10 cellular contexts compared by ENCODE assay signal in the genomic region with DNA sequence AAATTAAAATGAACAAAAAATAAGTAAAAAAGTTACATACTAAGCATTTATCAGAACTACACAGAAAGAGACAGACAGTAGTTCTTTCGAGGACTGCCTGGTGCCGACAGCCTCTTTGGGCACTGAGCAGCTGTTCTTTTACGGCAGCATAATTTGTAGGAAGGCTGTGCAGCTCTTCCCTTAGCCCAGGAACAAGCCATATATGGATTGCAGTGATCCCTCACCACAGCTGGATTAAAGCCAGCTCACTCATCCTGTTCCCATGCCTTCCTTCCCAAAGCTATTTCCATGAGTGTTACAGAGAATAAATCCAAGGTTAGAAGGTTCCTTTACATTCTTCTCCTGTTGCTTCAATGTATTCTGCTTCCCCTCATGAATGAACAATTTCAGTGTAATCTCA.
DNase-seq lines count a peak whose midpoint lies in the region; ATAC-seq and TF ChIP-seq lines count a peak whose summit lies in the region.
"Had no signal": no experiment of that assay in that cellular context is flagged by ENCODE, and none has a peak within 500 bp of the region (broad histone marks: within the 10 kb centered on the region; RNA-seq: fewer than 3 reads in every experiment).

No MANE protein-coding gene starts in this region.

- POLR2A ChIA-PET in AG04449 (lab: Yijun Ruan, JAX): interaction anchor here (0.7 to 1.8 kb wide), 2 partner anchors 22 to 79 kb away, joined by 3 to 5 read pairs; no protein-coding TSS in a partner anchor
- POLR2A ChIA-PET in MCF 10A (lab: Yijun Ruan, JAX): interaction anchor here (0.8 kb wide), 1 partner anchor 79 kb away, joined by 3 read pairs; no protein-coding TSS in a partner anchor
- POLR2A ChIA-PET in activated CD4-positive, alpha-beta T cell treated with anti-CD3 and anti-CD28 coated beads for 36 hours (lab: Charles Lee): no interaction called here

- BruUV-seq in MCF 10A (replicated peaks; lab: Mats Ljungman, UMichigan): no TSS peak

- peaks cover 9% of the 10 kb centered on the region for H3K4me1 Mint-ChIP-seq in MCF 10A (ENCODE audit: insufficient read depth, unreplicated experiment)
- no peaks in the 10 kb centered on the region for H3K4me1 Mint-ChIP-seq in activated CD4-positive, alpha-beta T cell treated with anti-CD3 and anti-CD28 coated beads for 36 hours

- CTCF ChIA-PET in AG04449 (lab: Yijun Ruan, JAX): interaction anchor here (1.0 kb wide), 1 partner anchor 24 kb away, joined by 3 read pairs; no protein-coding TSS in a partner anchor
- CTCF ChIA-PET in MCF 10A (lab: Yijun Ruan, JAX): interaction anchor here (0.6 to 1.0 kb wide), 3 partner anchors 18 to 1075 kb away, joined by 3 read pairs; no protein-coding TSS in a partner anchor
- CTCF ChIA-PET in activated CD4-positive, alpha-beta T cell treated with anti-CD3 and anti-CD28 coated beads for 36 hours (lab: Charles Lee): interaction anchor here (1.2 kb wide), 1 partner anchor 195 kb away, joined by 3 read pairs; no protein-coding TSS in a partner anchor

- DNase-seq in AG04449 (ENCODE audit: low read depth, low spot score): peak; percentile 96
- peak; percentile 64 for DNase-seq in NCI-H1105 (lab: John Stamatoyannopoulos, UW)
- DNase-seq in MCF 10A (ENCODE audit: unreplicated experiment): peak; percentile 86
- DNase-seq in lung microvascular endothelial cell (ENCODE audit: low read depth in 2 of 2): peak; percentile 92 to 97
- DNase-seq in SHP77 treated with DMSO at 0.1 percent for 48 hours (lab: John Stamatoyannopoulos, UW): no peak
- DNase-seq in NOMO-1 (lab: John Stamatoyannopoulos, UW; ENCODE audit: unreplicated experiment in 2 of 2): no peak
- no peak for DNase-seq in activated CD4-positive, alpha-beta T cell treated with anti-CD3 and anti-CD28 coated beads for 36 hours
- DNase-seq: Caco-2 had no signal

- intact Hi-C loops in MCF 10A (cut with micrococcal nuclease): no loop called here
- intact Hi-C loops in activated CD4-positive, alpha-beta T cell treated with anti-CD3 and anti-CD28 coated beads for 36 hours (cut with DNase I, micrococcal nuclease): no loop called here

- no peaks in the 10 kb centered on the region for H3K36me3 Mint-ChIP-seq in MCF 10A (ENCODE audit: insufficient read depth, unreplicated experiment)
- H3K36me3 Mint-ChIP-seq in activated CD4-positive, alpha-beta T cell treated with anti-CD3 and anti-CD28 coated beads for 36 hours (ENCODE audit: low read depth): peaks cover 13% of the 10 kb centered on the region

- no peaks in the 10 kb centered on the region for H3K27me3 Mint-ChIP-seq in MCF 10A (ENCODE audit: insufficient read depth, unreplicated experiment)
- H3K27me3 Mint-ChIP-seq in activated CD4-positive, alpha-beta T cell treated with anti-CD3 and anti-CD28 coated beads for 36 hours: no peaks in the 10 kb centered on the region

- no peak overlapping the region for H3K4me3 ChIP-seq in AG04449 (ENCODE audit: low read depth, low read length)
- H3K4me3 ChIP-seq: skin epidermis had no signal

- H3K27ac Mint-ChIP-seq in MCF 10A (ENCODE audit: low read depth, unreplicated experiment): peak overlapping the region; percentile 14
- H3K27ac Mint-ChIP-seq in activated CD4-positive, alpha-beta T cell treated with anti-CD3 and anti-CD28 coated beads for 36 hours: no peak overlapping the region

- ATAC-seq in GM18498 (IDR thresholded peaks at IDR 0.05; ENCODE audit: unreplicated experiment): no peak
- no peak for ATAC-seq in activated CD4-positive, alpha-beta T cell treated with anti-CD3 and anti-CD28 coated beads for 36 hours

- no peak overlapping the region for H3K4me3 Mint-ChIP-seq in MCF 10A (ENCODE audit: unreplicated experiment)
- no peak overlapping the region for H3K4me3 Mint-ChIP-seq in activated CD4-positive, alpha-beta T cell treated with anti-CD3 and anti-CD28 coated beads for 36 hours

- TF ChIP-seq CTCF in AG04449 (IDR thresholded peaks at IDR 0.05; ENCODE audit: insufficient read depth, low read length, missing control alignments) (no peak), MCF 10A (IDR thresholded peaks at IDR 0.05; ENCODE audit: unreplicated experiment) (no peak)

- no peaks in the 10 kb centered on the region for H3K9me3 Mint-ChIP-seq in MCF 10A (ENCODE audit: unreplicated experiment)
- H3K9me3 Mint-ChIP-seq in activated CD4-positive, alpha-beta T cell treated with anti-CD3 and anti-CD28 coated beads for 36 hours (ENCODE audit: low read depth): no peaks in the 10 kb centered on the region

Comparison
In these comparisons a context has a peak if more than half of its experiments do, and no peak if none do; other contexts are left out.
1. DNase-seq: peak in AG04449 (single experiment), NCI-H1105 (single experiment), MCF 10A (single experiment) and lung microvascular endothelial cell (2 of 2); none in SHP77 treated with DMSO at 0.1 percent for 48 hours (single experiment), NOMO-1 (0 of 2) and activated CD4-positive, alpha-beta T cell treated with anti-CD3 and anti-CD28 coated beads for 36 hours (single experiment).